Comparison of ENCODE assay signal across 9 cellular contexts in genomic region chr19:1774999-1775772, GRCh38. TPM values are rescaled to one million over a fixed set of nuclear protein-coding genes. Genes with fewer than 3 reads are reported as not detected.
DNase-seq lines count a peak whose midpoint lies in the region; ATAC-seq, FAIRE-seq and TF ChIP-seq lines count a peak whose summit lies in the region.
"Had no signal": no experiment of that assay in that cellular context is flagged by ENCODE, and none has a peak within 500 bp of the region (broad histone marks: within the 10 kb centered on the region; RNA-seq: fewer than 3 reads in every experiment).

No MANE protein-coding gene starts in this region.

- in situ Hi-C loops in Panc1 (cut with HindIII; ENCODE audit: low pct_unique_long_range_greater_than_20kb, low sequenced_read_pairs) = no loop called here

- H3K4me3 ChIP-seq in Panc1 (ENCODE audit: low read depth in 2 of 2, low read length in 2 of 2) (no peak overlapping the region), fibroblast of villous mesenchyme (ENCODE audit: low read depth, low read length) (no peak overlapping the region), upper lobe of right lung (no peak overlapping the region)

- peak; percentile 32 for DNase-seq in stimulated activated CD4-positive, alpha-beta T cell treated with anti-CD3 and anti-CD28 coated beads, Interleukin-15, amount 100 ng/mL, for 24 hours
- no peak for DNase-seq in stimulated activated CD4-positive, alpha-beta T cell treated with anti-CD3 and anti-CD28 coated beads, Interleukin-2, amount 100 ng/mL, for 24 hours
- DNase-seq in Panc1 (ENCODE audit: low read depth, low spot score) = no peak
- DNase-seq in fibroblast of villous mesenchyme (ENCODE audit: low read depth) = peak; percentile 40
- DNase-seq in upper lobe of right lung = no peak
- no peak for DNase-seq in nucleus accumbens (lab: John Stamatoyannopoulos, UW)
- DNase-seq in GM12892 (ENCODE audit: insufficient read length) = no peak
- DNase-seq in DMS79 (lab: John Stamatoyannopoulos, UW) = no peak

- no peak overlapping the region for H3K27ac ChIP-seq in Panc1 (ENCODE audit: low read length)
- no peak overlapping the region for H3K27ac ChIP-seq in upper lobe of right lung

- CTCF ChIA-PET in Panc1 (lab: Charles Lee) = interaction anchor here (0.6 to 0.7 kb wide), 2 partner anchors 11 to 102 kb away, joined by 4 read pairs; no protein-coding TSS in a partner anchor

- POLR2A ChIA-PET in Panc1 (lab: Charles Lee) = no interaction called here

- H3K36me3 ChIP-seq in Panc1 (ENCODE audit: control insufficient read depth, insufficient read depth, low read length) (no peaks in the 10 kb centered on the region; the same call in 1 of the 2 replicates), upper lobe of right lung (no peaks in the 10 kb centered on the region)

- FAIRE-seq in GM12892 (lab: Jason Lieb, UNC) = no peak

- H3K27me3 ChIP-seq in Panc1 (ENCODE audit: control insufficient read depth, insufficient read depth, low read length) = no peaks in the 10 kb centered on the region
- H3K27me3 ChIP-seq in upper lobe of right lung = peaks cover 75% of the 10 kb centered on the region

- intact Hi-C loops in Panc1 (cut with micrococcal nuclease; ENCODE audit: unreplicated experiment) = no loop called here
- intact Hi-C loops in upper lobe of right lung (cut with DNase I) = no loop called here

- peak; percentile 92 for TF ChIP-seq CTCF in Panc1 (IDR thresholded peaks at IDR 0.05)
- TF ChIP-seq CTCF in fibroblast of villous mesenchyme (IDR thresholded peaks at IDR 0.05; ENCODE audit: insufficient read depth, low read depth, low read length) = peak; percentile 54
- TF ChIP-seq CTCF in upper lobe of right lung (IDR thresholded peaks at IDR 0.05) = peak; percentile 38

- H3K4me1 ChIP-seq in Panc1 (ENCODE audit: control insufficient read depth, insufficient read depth, low read length) (peaks cover 24% of the 10 kb centered on the region), upper lobe of right lung (no peaks in the 10 kb centered on the region)

- no peaks in the 10 kb centered on the region for H3K9me3 ChIP-seq in Panc1 (ENCODE audit: control insufficient read depth, insufficient read depth, low read depth, low read length)
- H3K9me3 ChIP-seq in upper lobe of right lung = peaks cover 11% of the 10 kb centered on the region

- ATAC-seq in Panc1 (peak; percentile 78), upper lobe of right lung (peak; percentile 65)

- TF ChIP-seq POLR2A in GM12892 (IDR thresholded peaks at IDR 0.05; ENCODE audit: low read depth, low read length) = no peak

- BruUV-seq in Panc1 (replicated peaks; lab: Mats Ljungman, UMichigan) = no TSS peak

RNA-seq across cellular contexts. Expression of gene ONECUT3, which starts 21.9 kb away (rescaled TPM):
- total RNA-seq in Panc1 (2021; ENCODE audit: unreplicated experiment) (16.5 TPM), fibroblast of villous mesenchyme (not detected in 2 replicates), upper lobe of right lung (not detected)
- polyA plus RNA-seq in Panc1 (2012; ENCODE audit: insufficient read length) = 22.2 TPM
- polyA plus RNA-seq in GM12892 (2012; ENCODE audit: missing spikeins) = not detected
- total RNA-seq: HT-29 had no signal

RNA-seq across cellular contexts. Expression of gene ATP8B3, which starts 36.9 kb away (rescaled TPM):
- 67.7 TPM for total RNA-seq in Panc1 (2021; ENCODE audit: unreplicated experiment)
- 30.0 TPM for polyA plus RNA-seq in Panc1 (2012; ENCODE audit: insufficient read length)
- 0.86 and 1.6 TPM in 2 replicates for total RNA-seq in fibroblast of villous mesenchyme
- total RNA-seq in upper lobe of right lung = 0.64 TPM
- 1.1 TPM for polyA plus RNA-seq in GM12892 (2012; ENCODE audit: missing spikeins)

Comparison
In these comparisons a context has a peak if more than half of its experiments do, and no peak if none do; other contexts are left out.
1. DNase-seq: peak in stimulated activated CD4-positive, alpha-beta T cell treated with anti-CD3 and anti-CD28 coated beads, Interleukin-15, amount 100 ng/mL, for 24 hours (single experiment) and fibroblast of villous mesenchyme (single experiment); none in stimulated activated CD4-positive, alpha-beta T cell treated with anti-CD3 and anti-CD28 coated beads, Interleukin-2, amount 100 ng/mL, for 24 hours (0 of 2), Panc1 (single experiment), upper lobe of right lung (single experiment), nucleus accumbens (0 of 56), GM12892 (single experiment) and DMS79 (single experiment).
2. CTCF ChIP-seq: peak in every context shown above with its lines; median percentile 92 in Panc1; 54 in fibroblast of villous mesenchyme; 38 in upper lobe of right lung.
3. RNA of gene ONECUT3, which starts 21.9 kb away (total RNA-seq): 16.5 TPM in Panc1 (single experiment); not detected in fibroblast of villous mesenchyme and not detected in upper lobe of right lung (single experiment); every median in the first group is over 10 times any median in the second.
4. RNA of gene ATP8B3, which starts 36.9 kb away (total RNA-seq): 67.7 TPM in Panc1 (single experiment); 0.86 to 1.6 TPM in fibroblast of villous mesenchyme and 0.64 TPM in upper lobe of right lung (single experiment); every median in the first group is over 10 times any median in the second.